15 cellular contexts compared by ENCODE assay signal in genomic region chr11:100098560-100098959, GRCh38.
"Had no signal": no experiment of that assay in that cellular context is flagged by ENCODE, and none has a peak within 500 bp of the region (broad histone marks: within the 10 kb centered on the region; RNA-seq: fewer than 3 reads in every experiment).

No MANE protein-coding gene starts in this region.

- ATAC-seq: gastrocnemius medialis; heart right ventricle; left lobe of liver; naive thymus-derived CD8-positive, alpha-beta T cell; pancreas; right cardiac atrium; stimulated activated effector memory CD8-positive, alpha-beta T cell treated with anti-CD3 and anti-CD28 coated beads, Interleukin-12 subunit alpha, Interleukin-12 subunit beta, amount 100 ng/mL, for 72 hours; stimulated activated naive CD8-positive, alpha-beta T cell treated with anti-CD3 and anti-CD28 coated beads, Interleukin-15, Interleukin-2, amounts not matched to agents 100 U/mL and 50 U/mL, for 24 hours had no signal

- DNase-seq: effector memory CD4-positive, alpha-beta T cell; gastrocnemius medialis; heart right ventricle; hypothalamus; mammary epithelial cell; naive thymus-derived CD8-positive, alpha-beta T cell; pancreas; right cardiac atrium; stimulated activated CD4-positive, alpha-beta T cell treated with anti-CD3 and anti-CD28 coated beads, Interleukin-4, amount 100 ng/mL, for 1 hour; stimulated activated CD8-positive, alpha-beta memory T cell treated with anti-CD3 and anti-CD28 coated beads, Interleukin-4, amount 100 ng/mL, for 48 hours; stimulated activated naive CD8-positive, alpha-beta T cell treated with anti-CD3 and anti-CD28 coated beads, Interleukin-15, Interleukin-2, amounts not matched to agents 100 U/mL and 50 U/mL, for 24 hours; thyroid gland; uterus had no signal
